Comparison of ENCODE assay signal across 27 cellular contexts in the genomic region with DNA sequence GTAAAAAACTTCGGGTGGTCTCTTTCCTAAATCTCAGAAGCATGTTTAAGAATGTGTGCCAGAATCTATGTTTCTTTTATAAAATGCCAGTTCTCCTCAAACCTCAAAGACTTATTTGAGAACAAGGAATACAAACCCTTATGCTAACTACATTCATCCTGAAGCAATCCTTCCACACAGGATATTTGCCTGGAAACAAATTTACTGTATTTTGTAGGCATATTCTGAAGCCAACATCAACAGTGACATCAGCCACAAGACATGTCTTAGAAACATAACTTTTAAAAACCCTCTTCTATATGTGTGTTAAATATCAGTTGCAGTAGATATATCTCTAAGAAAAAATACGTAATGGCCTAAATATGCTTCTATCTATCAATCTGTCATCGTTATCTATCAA.
DNase-seq lines count a peak whose midpoint lies in the region; ATAC-seq, FAIRE-seq and TF ChIP-seq lines count a peak whose summit lies in the region.
"Had no signal": no experiment of that assay in that cellular context is flagged by ENCODE, and none has a peak within 500 bp of the region (broad histone marks: within the 10 kb centered on the region; RNA-seq: fewer than 3 reads in every experiment).

No MANE protein-coding gene starts in this region.

- H3K4me1 Mint-ChIP-seq in stimulated activated naive CD8-positive, alpha-beta T cell treated with anti-CD3 and anti-CD28 coated beads, Interleukin-15, amount 100 ng/mL, for 72 hours: no peaks in the 10 kb centered on the region
- H3K4me1 Mint-ChIP-seq: H9, WTC11 had no signal

- H3K4me2 ChIP-seq in HepG2 (ENCODE audit: low read depth, low read length): no peak overlapping the region
- H3K4me2 ChIP-seq: BLaER1 treated with 17β-estradiol and CSF1 and Interleukin-3, amounts not matched to agents 10 nM and 100 nM had no signal

- H4K20me1 ChIP-seq in HepG2 (ENCODE audit: insufficient read depth, low read length): no peaks in the 10 kb centered on the region
- H4K20me1 ChIP-seq: BLaER1 treated with 17β-estradiol and CSF1 and Interleukin-3, amounts not matched to agents 10 nM and 100 nM had no signal

- DNase-seq in HepG2 (ENCODE audit: low spot score) (no peak), right lobe of liver (no peak), brain microvascular endothelial cell (peak; percentile 32), fibroblast of the aortic adventitia (ENCODE audit: low read depth) (peak; percentile 59), stromal cell of bone marrow (ENCODE audit: low read depth) (peak; percentile 52), T-helper 2 cell (no peak), NCI-H146 treated with DMSO at 0.1 percent for 48 hours (lab: John Stamatoyannopoulos, UW; ENCODE audit: unreplicated experiment) (no peak)
- DNase-seq in stimulated activated naive CD8-positive, alpha-beta T cell treated with anti-CD3 and anti-CD28 coated beads, Interleukin-15, amount 100 ng/mL, for 72 hours: no peak
- DNase-seq: body of pancreas; Caco-2; DND-41; effector CD8-positive, alpha-beta T cell; glutamatergic neuron; H9; kidney glomerular epithelial cell; mammary epithelial cell; NCI-H1105; NCI-H2029 treated with DMSO at 0.1 percent for 48 hours; psoas muscle; T1000 had no signal

- TF ChIP-seq POLR2A in HepG2 (IDR thresholded peaks at IDR 0.05; ENCODE audit: insufficient read depth in 1 of 2, low read depth in 2 of 2, low read length in 2 of 2) (no peak), right lobe of liver (IDR thresholded peaks at IDR 0.05) (no peak)

- H3K9me3 Mint-ChIP-seq in stimulated activated naive CD8-positive, alpha-beta T cell treated with anti-CD3 and anti-CD28 coated beads, Interleukin-15, amount 100 ng/mL, for 72 hours: no peaks in the 10 kb centered on the region
- H3K9me3 Mint-ChIP-seq: H9, WTC11 had no signal

- in situ Hi-C loops in HepG2 (cut with HindIII; ENCODE audit: extremely low pct_ligation_motif_present, low pct_unique_long_range_greater_than_20kb): no loop called here
- in situ Hi-C loops in brain microvascular endothelial cell (cut with HindIII; ENCODE audit: low pct_ligation_motif_present, low sequenced_read_pairs): no loop called here

- BruUV-seq in HepG2 (replicated peaks; lab: Mats Ljungman, UMichigan): TSS peak; percentile 24

- H3K4me1 ChIP-seq in HepG2 (ENCODE audit: insufficient read depth, low read length) (no peaks in the 10 kb centered on the region), right lobe of liver (no peaks in the 10 kb centered on the region)
- H3K4me1 ChIP-seq: body of pancreas, Caco-2, psoas muscle had no signal

- TF ChIP-seq CTCF in HepG2 (CRISPR knock-in tag; IDR thresholded peaks at IDR 0.05) (no peak), right lobe of liver (IDR thresholded peaks at IDR 0.05) (no peak), brain microvascular endothelial cell (IDR thresholded peaks at IDR 0.05; ENCODE audit: low read depth, low read length, missing control alignments) (no peak), fibroblast of the aortic adventitia (IDR thresholded peaks at IDR 0.05; ENCODE audit: insufficient read depth, low read length) (no peak)

- intact Hi-C loops in HepG2 (cut with micrococcal nuclease; ENCODE audit: unreplicated experiment): no loop called here
- intact Hi-C loops in right lobe of liver (cut with DNase I): no loop called here

- no peak overlapping the region for H3K27ac Mint-ChIP-seq in stimulated activated naive CD8-positive, alpha-beta T cell treated with anti-CD3 and anti-CD28 coated beads, Interleukin-15, amount 100 ng/mL, for 72 hours
- H3K27ac Mint-ChIP-seq: activated naive CD8-positive, alpha-beta T cell; H9; WTC11 had no signal

- no peaks in the 10 kb centered on the region for H3K27me3 Mint-ChIP-seq in stimulated activated naive CD8-positive, alpha-beta T cell treated with anti-CD3 and anti-CD28 coated beads, Interleukin-15, amount 100 ng/mL, for 72 hours
- H3K27me3 Mint-ChIP-seq: activated naive CD8-positive, alpha-beta T cell had no signal

- H3K4me3 Mint-ChIP-seq in stimulated activated naive CD8-positive, alpha-beta T cell treated with anti-CD3 and anti-CD28 coated beads, Interleukin-15, amount 100 ng/mL, for 72 hours: no peak overlapping the region
- H3K4me3 Mint-ChIP-seq: activated naive CD8-positive, alpha-beta T cell; H9; WTC11 had no signal

- H3K27ac ChIP-seq in HepG2 (ENCODE audit: extremely low read length, insufficient read depth, low read length) (no peak overlapping the region), right lobe of liver (no peak overlapping the region), brain microvascular endothelial cell (no peak overlapping the region)
- H3K27ac ChIP-seq: BLaER1 treated with 17β-estradiol and CSF1 and Interleukin-3, amounts not matched to agents 10 nM and 100 nM; body of pancreas; neutrophil; psoas muscle; skin epidermis had no signal

- WGBS in HepG2 (ENCODE audit: low lambda C conversion rate): 64% methylated on average over 3 of the region's 3 CpGs
- WGBS in right lobe of liver (ENCODE audit: insufficient coverage, low coverage, low lambda C conversion rate, missing lambda C conversion rate): 40% methylated on average over 3 of the region's 3 CpGs

- no peaks in the 10 kb centered on the region for H3K79me2 ChIP-seq in HepG2 (ENCODE audit: insufficient read depth, low read length)

- no peak for TF ChIP-seq EP300 in HepG2 (IDR thresholded peaks at IDR 0.05; ENCODE audit: low read depth in 2 of 2, low read length in 2 of 2)
- TF ChIP-seq EP300 in HepG2 (CRISPR knock-in tag; IDR thresholded peaks at IDR 0.05; ENCODE audit: borderline replicate concordance): no peak

- H3K27me3 ChIP-seq in HepG2 (ENCODE audit: control insufficient read depth in 1 of 2, insufficient read depth in 2 of 2, low read length in 2 of 2) (no peaks in the 10 kb centered on the region), right lobe of liver (no peaks in the 10 kb centered on the region), brain microvascular endothelial cell (replicated peaks) (no peaks in the 10 kb centered on the region)
- H3K27me3 ChIP-seq: BLaER1 treated with 17β-estradiol and CSF1 and Interleukin-3, amounts not matched to agents 10 nM and 100 nM; neutrophil had no signal

- no peak overlapping the region for H2AFZ ChIP-seq in HepG2 (ENCODE audit: low read length)

- CTCF ChIA-PET in HepG2 (lab: Yijun Ruan, JAX; ENCODE audit: low intra/inter-chr PET ratio, low total read pairs): no interaction called here

- no peak overlapping the region for H3K9ac ChIP-seq in HepG2 (ENCODE audit: insufficient read depth, low read depth, low read length)
- H3K9ac ChIP-seq: BLaER1 treated with 17β-estradiol and CSF1 and Interleukin-3, amounts not matched to agents 10 nM and 100 nM had no signal

- TF ChIP-seq RAD21 in HepG2 (CRISPR knock-in tag; IDR thresholded peaks at IDR 0.05): no peak

- no peak for ATAC-seq in HepG2
- no peak for ATAC-seq in right lobe of liver
- ATAC-seq in stimulated activated naive CD8-positive, alpha-beta T cell treated with anti-CD3 and anti-CD28 coated beads, Interleukin-15, amount 100 ng/mL, for 72 hours: no peak
- ATAC-seq: body of pancreas, psoas muscle, Right ventricle myocardium inferior, WTC11 had no signal

- POLR2A ChIA-PET in HepG2 (lab: Yijun Ruan, JAX): no interaction called here

- FAIRE-seq in HepG2 (lab: Jason Lieb, UNC): no peak
- FAIRE-seq: urothelium cell line had no signal

- H3K4me3 ChIP-seq in HepG2 (replicated peaks in 1 of 3; ENCODE audit: insufficient read depth in 1 of 3, low read depth in 2 of 3, low read length in 3 of 3) (no peak overlapping the region), right lobe of liver (no peak overlapping the region), brain microvascular endothelial cell (ENCODE audit: low read depth, low read length) (no peak overlapping the region), fibroblast of the aortic adventitia (ENCODE audit: low read depth, low read length) (no peak overlapping the region)
- H3K4me3 ChIP-seq: BLaER1 treated with 17β-estradiol and CSF1 and Interleukin-3, amounts not matched to agents 10 nM and 100 nM; body of pancreas; psoas muscle; skin epidermis had no signal

- H3K9me3 ChIP-seq in HepG2 (ENCODE audit: low read length): no peaks in the 10 kb centered on the region
- H3K9me3 ChIP-seq in right lobe of liver: no peaks in the 10 kb centered on the region
- H3K9me3 ChIP-seq: BLaER1 treated with 17β-estradiol and CSF1 and Interleukin-3, amounts not matched to agents 10 nM and 100 nM; body of pancreas; Caco-2; neutrophil; psoas muscle had no signal

- H3K36me3 ChIP-seq in HepG2 (replicated peaks in 1 of 2; ENCODE audit: control insufficient read depth in 1 of 2, insufficient read depth in 2 of 2, low read length in 2 of 2) (peaks cover 0 to 26% of the 10 kb centered on the region in 2 experiments; a peak in 4 of 5 replicates), right lobe of liver (no peaks in the 10 kb centered on the region), brain microvascular endothelial cell (replicated peaks) (no peaks in the 10 kb centered on the region)
- H3K36me3 ChIP-seq: neutrophil had no signal

TF ChIP-seq in HepG2, 621 proteins besides CTCF, POLR2A, EP300 and RAD21 (continues in another document):
- TF ChIP-seq ATF7 (IDR thresholded peaks at IDR 0.05): no peak
- no peak for TF ChIP-seq ATF7 (CRISPR knock-in tag; IDR thresholded peaks at IDR 0.05)
- TF ChIP-seq ZNF367 (CRISPR knock-in tag; IDR thresholded peaks at IDR 0.05; ENCODE audit: borderline replicate concordance): no peak
- TF ChIP-seq, protein P1, sequence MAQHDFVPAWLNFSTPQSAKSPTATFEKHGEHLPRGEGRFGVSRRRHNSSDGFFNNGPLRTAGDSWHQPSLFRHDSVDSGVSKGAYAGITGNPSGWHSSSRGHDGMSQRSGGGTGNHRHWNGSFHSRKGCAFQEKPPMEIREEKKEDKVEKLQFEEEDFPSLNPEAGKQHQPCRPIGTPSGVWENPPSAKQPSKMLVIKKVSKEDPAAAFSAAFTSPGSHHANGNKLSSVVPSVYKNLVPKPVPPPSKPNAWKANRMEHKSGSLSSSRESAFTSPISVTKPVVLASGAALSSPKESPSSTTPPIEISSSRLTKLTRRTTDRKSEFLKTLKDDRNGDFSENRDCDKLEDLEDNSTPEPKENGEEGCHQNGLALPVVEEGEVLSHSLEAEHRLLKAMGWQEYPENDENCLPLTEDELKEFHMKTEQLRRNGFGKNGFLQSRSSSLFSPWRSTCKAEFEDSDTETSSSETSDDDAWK (CRISPR knock-in tag; IDR thresholded peaks at IDR 0.05): no peak
- TF ChIP-seq, protein P2, sequence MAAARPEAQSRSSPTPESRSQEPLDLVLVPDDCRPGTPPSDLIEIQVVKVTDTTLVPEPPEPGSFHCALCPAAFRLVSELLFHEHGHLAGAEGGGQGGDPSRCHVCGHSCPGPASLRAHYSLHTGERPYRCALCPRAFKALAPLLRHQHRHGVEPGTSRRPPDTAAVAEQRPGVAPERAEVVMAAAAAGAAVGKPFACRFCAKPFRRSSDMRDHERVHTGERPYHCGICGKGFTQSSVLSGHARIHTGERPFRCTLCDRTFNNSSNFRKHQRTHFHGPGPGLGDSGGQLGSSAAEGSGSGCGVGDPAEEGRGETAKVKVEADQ (CRISPR knock-in tag; IDR thresholded peaks at IDR 0.05; ENCODE audit: borderline replicate concordance): no peak
- no peak for TF ChIP-seq SALL2 (CRISPR knock-in tag; IDR thresholded peaks at IDR 0.05)

Comparison
In these comparisons a context has a peak if more than half of its experiments do, and no peak if none do; other contexts are left out.
1. DNase-seq: peak in brain microvascular endothelial cell (single experiment), fibroblast of the aortic adventitia (single experiment) and stromal cell of bone marrow (single experiment); none in HepG2 (single experiment), right lobe of liver (0 of 3), T-helper 2 cell (0 of 5), NCI-H146 treated with DMSO at 0.1 percent for 48 hours (single experiment) and stimulated activated naive CD8-positive, alpha-beta T cell treated with anti-CD3 and anti-CD28 coated beads, Interleukin-15, amount 100 ng/mL, for 72 hours (0 of 2).